In genomic region chr20:38153011-38153329, GRCh38 we compare ENCODE assay signal across 11 cellular contexts. TPM values are rescaled to one million over a fixed set of nuclear protein-coding genes. Genes with fewer than 3 reads are reported as not detected.
DNase-seq lines count a peak whose midpoint lies in the region; ATAC-seq, FAIRE-seq and TF ChIP-seq lines count a peak whose summit lies in the region.
"Had no signal": no experiment of that assay in that cellular context is flagged by ENCODE, and none has a peak within 500 bp of the region (broad histone marks: within the 10 kb centered on the region; RNA-seq: fewer than 3 reads in every experiment).

No MANE protein-coding gene starts in this region.

- H3K4me2 ChIP-seq in OCI-LY3 (ENCODE audit: low read length) = peak overlapping the region; percentile 10
- no peak overlapping the region for H3K4me2 ChIP-seq in MM.1S (ENCODE audit: low read depth, low read length)

- H4K20me1 ChIP-seq in OCI-LY3 (ENCODE audit: insufficient read depth, low read length) = no peaks in the 10 kb centered on the region
- H4K20me1 ChIP-seq in MM.1S (ENCODE audit: insufficient read depth, low read length) = no peaks in the 10 kb centered on the region

- no peak overlapping the region for H3K9ac ChIP-seq in OCI-LY3 (ENCODE audit: low read length)
- no peak overlapping the region for H3K9ac ChIP-seq in kidney (ENCODE audit: low read length in 2 of 2)
- no peak overlapping the region for H3K9ac ChIP-seq in MM.1S (ENCODE audit: low read length)

- H3K4me1 Mint-ChIP-seq in activated naive CD8-positive, alpha-beta T cell treated with anti-CD3 and anti-CD28 coated beads, Interleukin-2, amount 50 U/mL, for 24 hours = peaks cover 13% of the 10 kb centered on the region

- no peaks in the 10 kb centered on the region for H3K9me3 Mint-ChIP-seq in activated naive CD8-positive, alpha-beta T cell treated with anti-CD3 and anti-CD28 coated beads, Interleukin-2, amount 50 U/mL, for 24 hours

- peak overlapping the region; percentile 48 for H3K4me3 Mint-ChIP-seq in activated naive CD8-positive, alpha-beta T cell treated with anti-CD3 and anti-CD28 coated beads, Interleukin-2, amount 50 U/mL, for 24 hours

- H3K36me3 ChIP-seq in OCI-LY3 (replicated peaks; ENCODE audit: low read depth, low read length) = peaks cover 67% of the 10 kb centered on the region
- H3K36me3 ChIP-seq in kidney (ENCODE audit: control insufficient read depth in 1 of 2, insufficient read depth in 2 of 2, low read length in 2 of 2) = peaks cover 2 to 7% of the 10 kb centered on the region in 2 donors
- no peaks in the 10 kb centered on the region for H3K36me3 ChIP-seq in small intestine (ENCODE audit: control insufficient read depth in 2 of 2, insufficient read depth in 2 of 2, low read length in 2 of 2)
- H3K36me3 ChIP-seq in MM.1S (replicated peaks; ENCODE audit: insufficient read depth, low read length) = no peaks in the 10 kb centered on the region

- H3F3A ChIP-seq in MM.1S (ENCODE audit: insufficient read depth, low read length) = no peaks in the 10 kb centered on the region

- H3K79me2 ChIP-seq in OCI-LY3 (ENCODE audit: low read length) (no peaks in the 10 kb centered on the region), MM.1S (ENCODE audit: low read length) (no peaks in the 10 kb centered on the region)

- 49 to 61% (median 52%) methylated on average over 11 of the region's 11 CpGs for WGBS in small intestine, 3 donors

- FAIRE-seq in kidney (lab: Jason Lieb, UNC) = no peak
- no peak for FAIRE-seq in small intestine (lab: Jason Lieb, UNC)
- FAIRE-seq: H54 had no signal

- DNase-seq in activated naive CD8-positive, alpha-beta T cell treated with anti-CD3 and anti-CD28 coated beads, Interleukin-2, amount 50 U/mL, for 24 hours = no peak
- DNase-seq in kidney (no peak), small intestine (no peak), NCI-H1694 (lab: John Stamatoyannopoulos, UW) (no peak), HT-29 (ENCODE audit: low spot score) (no peak), NCI-H524 treated with DMSO at 0.1 percent for 48 hours (lab: John Stamatoyannopoulos, UW) (no peak), MM.1S (no peak)
- DNase-seq: NCI-H1105 had no signal

- H3K4me3 ChIP-seq in OCI-LY3 (ENCODE audit: low read length) = no peak overlapping the region
- H3K4me3 ChIP-seq in kidney (ENCODE audit: low read length in 2 of 2) = peak overlapping the region in 1 of 2 donors; percentile 49
- no peak overlapping the region for H3K4me3 ChIP-seq in small intestine (ENCODE audit: low read depth in 1 of 2, low read length in 2 of 2)
- H3K4me3 ChIP-seq in MM.1S (ENCODE audit: low read length) = no peak overlapping the region

- H3K27me3 ChIP-seq in OCI-LY3 (ENCODE audit: low read depth, low read length) = no peaks in the 10 kb centered on the region
- no peaks in the 10 kb centered on the region for H3K27me3 ChIP-seq in small intestine (ENCODE audit: control insufficient read depth in 2 of 2, insufficient read depth in 2 of 2, low read length in 2 of 2)
- no peaks in the 10 kb centered on the region for H3K27me3 ChIP-seq in MM.1S (replicated peaks; ENCODE audit: insufficient read depth, low read length)

- no peak overlapping the region for H3K27ac Mint-ChIP-seq in activated naive CD8-positive, alpha-beta T cell treated with anti-CD3 and anti-CD28 coated beads, Interleukin-2, amount 50 U/mL, for 24 hours

- no peaks in the 10 kb centered on the region for H3K9me3 ChIP-seq in OCI-LY3 (ENCODE audit: insufficient read depth, low read length)
- no peaks in the 10 kb centered on the region for H3K9me3 ChIP-seq in kidney (ENCODE audit: control insufficient read depth in 1 of 2, low read length in 2 of 2)
- no peaks in the 10 kb centered on the region for H3K9me3 ChIP-seq in small intestine (ENCODE audit: control insufficient read depth, low read depth)
- H3K9me3 ChIP-seq in MM.1S (replicated peaks; ENCODE audit: insufficient read depth, low read length) = no peaks in the 10 kb centered on the region

- H3K27ac ChIP-seq in OCI-LY3 (ENCODE audit: low read length) (no peak overlapping the region), kidney (ENCODE audit: low read depth in 2 of 2, low read length in 2 of 2) (peak overlapping the region; percentile 86 to 96), small intestine (ENCODE audit: low read depth in 1 of 2, low read length in 1 of 2) (peak overlapping the region; percentile 90 to 96), MM.1S (ENCODE audit: low read length) (no peak overlapping the region)

- H2AFZ ChIP-seq in OCI-LY3 (ENCODE audit: low read depth, low read length) (no peak overlapping the region), MM.1S (ENCODE audit: low read length) (no peak overlapping the region)

- H3K9me2 ChIP-seq in MM.1S (replicated peaks; ENCODE audit: insufficient read depth, low read length) = no peaks in the 10 kb centered on the region

- TF ChIP-seq CTCF in OCI-LY3 (IDR thresholded peaks at IDR 0.05; ENCODE audit: low read depth, low read length) (no peak), kidney (IDR thresholded peaks at IDR 0.05; ENCODE audit: borderline replicate concordance, extremely low read depth, insufficient read depth) (no peak), MM.1S (IDR thresholded peaks at IDR 0.05; ENCODE audit: low read length) (no peak)

- no peak for ATAC-seq in activated naive CD8-positive, alpha-beta T cell treated with anti-CD3 and anti-CD28 coated beads, Interleukin-2, amount 50 U/mL, for 24 hours

- no peaks in the 10 kb centered on the region for H3K36me3 Mint-ChIP-seq in activated naive CD8-positive, alpha-beta T cell treated with anti-CD3 and anti-CD28 coated beads, Interleukin-2, amount 50 U/mL, for 24 hours (ENCODE audit: low read depth)

- peaks cover 44% of the 10 kb centered on the region for H3K4me1 ChIP-seq in OCI-LY3 (ENCODE audit: low read length)
- H3K4me1 ChIP-seq in kidney (ENCODE audit: control insufficient read depth in 1 of 2, insufficient read depth in 1 of 2, low read depth in 1 of 2, low read length in 2 of 2) = peaks cover 23 to 39% of the 10 kb centered on the region in 2 donors
- H3K4me1 ChIP-seq in small intestine (ENCODE audit: control insufficient read depth in 2 of 2, insufficient read depth in 1 of 2, low read depth in 1 of 2, low read length in 1 of 2) = peaks cover 3 to 7% of the 10 kb centered on the region in 2 donors
- no peaks in the 10 kb centered on the region for H3K4me1 ChIP-seq in MM.1S (ENCODE audit: low read length)

- intact Hi-C loops in kidney (cut with DNase I) = no loop called here

- peaks cover 12% of the 10 kb centered on the region for H3K27me3 Mint-ChIP-seq in activated naive CD8-positive, alpha-beta T cell treated with anti-CD3 and anti-CD28 coated beads, Interleukin-2, amount 50 U/mL, for 24 hours

RNA-seq across cellular contexts. Expression of gene TGM2, which starts 12.1 kb away (rescaled TPM):
- total RNA-seq in kidney = 611 TPM
- polyA plus RNA-seq in kidney (ENCODE audit: insufficient read depth, low read depth, low replicate concordance) (44.6 TPM), small intestine (10 to 100 TPM; 19.7 to 92.7 (median 25.5) TPM)
- 253 and 254 TPM in 2 replicates for total RNA-seq in HT-29 (2014; rRNA removed; shearing (Covaris generic))
- total RNA-seq: OCI-LY7 had no signal

Comparison
In these comparisons a context has a peak if more than half of its experiments do, and no peak if none do; other contexts are left out.
1. H3K27ac ChIP-seq: peak in kidney (2 of 2) and small intestine (2 of 2); none in OCI-LY3 (single experiment) and MM.1S (single experiment).